Comparison of ENCODE assay signal across 4 cellular contexts in genomic region chr16:74422086-74422485, GRCh38. TPM values are rescaled to one million over a fixed set of nuclear protein-coding genes. Genes with fewer than 3 reads are reported as not detected.
"Had no signal": no experiment of that assay in that cellular context is flagged by ENCODE, and none has a peak within 500 bp of the region (broad histone marks: within the 10 kb centered on the region; RNA-seq: fewer than 3 reads in every experiment).

No MANE protein-coding gene starts in this region.

RNA-seq across cellular contexts. Expression of gene CLEC18B, which starts 0.8 kb away (rescaled TPM):
- total RNA-seq: activated naive CD4-positive, alpha-beta T cell treated with anti-CD3 and anti-CD28 coated beads for 36 hours had no signal

RNA-seq across cellular contexts. Expression of gene NPIPB15, which starts 46.0 kb away (rescaled TPM):
- total RNA-seq: activated CD8-positive, alpha-beta memory T cell treated with anti-CD3 and anti-CD28 coated beads for 36 hours; activated naive CD8-positive, alpha-beta T cell treated with anti-CD3 and anti-CD28 coated beads for 36 hours; cardiac septum had no signal
